ENCODE assay signal across 30 cellular contexts in the genomic region with DNA sequence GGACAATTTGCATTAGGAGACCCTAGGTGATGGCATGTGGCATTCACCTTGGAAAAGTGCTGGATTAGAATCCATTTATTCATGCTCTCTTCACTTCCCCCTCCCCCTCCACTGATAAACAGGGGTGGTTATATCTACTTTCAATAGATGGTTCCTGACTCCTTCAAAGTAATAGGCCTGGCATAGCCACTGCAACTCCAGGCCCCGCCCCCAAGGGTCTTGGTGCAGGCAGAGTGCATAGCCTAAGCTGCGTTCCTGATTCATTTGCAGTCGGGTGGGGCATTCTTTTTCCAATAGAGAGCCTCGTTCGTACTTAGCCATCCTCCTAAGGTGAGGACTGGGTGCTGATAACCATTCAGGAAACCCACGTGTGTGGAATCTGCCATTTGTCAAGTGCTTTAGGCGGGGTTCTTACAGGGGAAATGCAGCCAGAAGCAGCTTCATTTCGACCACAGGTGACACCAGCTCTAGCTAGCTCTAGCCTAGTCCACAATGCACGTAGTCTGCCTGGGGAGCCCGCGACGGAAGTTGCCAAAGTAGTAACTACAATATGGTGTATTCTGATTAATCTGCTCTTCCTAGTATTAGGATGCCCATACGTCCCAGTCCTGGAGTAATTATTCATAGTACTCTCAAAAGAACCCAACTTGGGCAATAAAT. TPM values are rescaled to one million over a fixed set of nuclear protein-coding genes. Genes with fewer than 3 reads are reported as not detected.
DNase-seq lines count a peak whose midpoint lies in the region; ATAC-seq and TF ChIP-seq lines count a peak whose summit lies in the region.
"Had no signal": no experiment of that assay in that cellular context is flagged by ENCODE, and none has a peak within 500 bp of the region (broad histone marks: within the 10 kb centered on the region; RNA-seq: fewer than 3 reads in every experiment).

No MANE protein-coding gene starts in this region.

- H3K4ac ChIP-seq in trophoblast cell (ENCODE audit: low read depth, low read length), result peak overlapping the region; percentile 37

- POLR2A ChIA-PET in activated CD4-positive, alpha-beta T cell treated with anti-CD3 and anti-CD28 coated beads, Interleukin-2, amount 10 ng/mL, durations not matched to agents 7 days and 5 days (lab: Charles Lee), result no interaction called here

- no peak overlapping the region for H2BK120ac ChIP-seq in trophoblast cell (ENCODE audit: insufficient read depth, low read length, poor library complexity)

- H3K36me3 Mint-ChIP-seq in activated CD4-positive, alpha-beta T cell treated with anti-CD3 and anti-CD28 coated beads, Interleukin-2, amount 10 ng/mL, durations not matched to agents 7 days and 5 days (ENCODE audit: low read depth), result no peaks in the 10 kb centered on the region
- peaks cover 2% of the 10 kb centered on the region for H3K36me3 Mint-ChIP-seq in endodermal cell (ENCODE audit: low read depth)
- H3K36me3 Mint-ChIP-seq: memory B cell had no signal

- no peak overlapping the region for H4K91ac ChIP-seq in trophoblast cell (ENCODE audit: low read depth, low read length)

- ATAC-seq in GM21390 (IDR thresholded peaks at IDR 0.05; ENCODE audit: unreplicated experiment), result no peak
- no peak for ATAC-seq in GM21529 (IDR thresholded peaks at IDR 0.05; ENCODE audit: unreplicated experiment)
- ATAC-seq: gastroesophageal sphincter, SK-N-SH treated with all-trans-retinoic acid at 6 μM for 48 hours had no signal

- H2BK5ac ChIP-seq in trophoblast cell (ENCODE audit: low read depth, low read length, poor library complexity), result no peak overlapping the region

- CTCF ChIA-PET in activated CD4-positive, alpha-beta T cell treated with anti-CD3 and anti-CD28 coated beads, Interleukin-2, amount 10 ng/mL, durations not matched to agents 7 days and 5 days (lab: Charles Lee), result interaction anchor here (0.6 to 1.0 kb wide), 2 partner anchors 10 to 370 kb away, joined by 3 to 4 read pairs; no protein-coding TSS in a partner anchor

- no peaks in the 10 kb centered on the region for H3K27me3 ChIP-seq in Loucy (ENCODE audit: insufficient read depth, low read length, poor library complexity, severe bottlenecking)
- no peaks in the 10 kb centered on the region for H3K27me3 ChIP-seq in endodermal cell (ENCODE audit: control insufficient read depth, insufficient read depth, low read length, poor library complexity, severe bottlenecking)
- H3K27me3 ChIP-seq in trophoblast cell (ENCODE audit: insufficient read depth, low read length), result no peaks in the 10 kb centered on the region
- H3K27me3 ChIP-seq: BE2C, gastroesophageal sphincter, uterus had no signal

- no peaks in the 10 kb centered on the region for H3F3A ChIP-seq in Loucy (ENCODE audit: low read depth)

- H3K18ac ChIP-seq in trophoblast cell (ENCODE audit: low read length), result no peak overlapping the region

- H3K4me1 ChIP-seq in Loucy (ENCODE audit: insufficient read depth, low read length, poor library complexity, severe bottlenecking) (peaks cover 75% of the 10 kb centered on the region), endodermal cell (ENCODE audit: control insufficient read depth, insufficient read depth, low read length) (peaks cover 20% of the 10 kb centered on the region), trophoblast cell (ENCODE audit: control insufficient read depth in 1 of 2, insufficient read depth in 2 of 2, low read length in 2 of 2) (peaks cover 8 to 12% of the 10 kb centered on the region in 2 experiments)
- H3K4me1 ChIP-seq: uterus had no signal

- no peak overlapping the region for H3K14ac ChIP-seq in trophoblast cell (ENCODE audit: low read length)

- H3K79me1 ChIP-seq in trophoblast cell (ENCODE audit: low read length), result no peaks in the 10 kb centered on the region

- peak overlapping the region; percentile 62 for H3K9ac ChIP-seq in Loucy (ENCODE audit: low read depth, low read length, poor library complexity, severe bottlenecking)
- H3K9ac ChIP-seq in endodermal cell (ENCODE audit: extremely low read depth, low read length, poor library complexity, severe bottlenecking), result no peak overlapping the region
- H3K9ac ChIP-seq in trophoblast cell (ENCODE audit: low read length), result no peak overlapping the region

- H2AFZ ChIP-seq in Loucy (ENCODE audit: low read length), result no peak overlapping the region
- H2AFZ ChIP-seq in trophoblast cell (ENCODE audit: insufficient read depth, low read length, poor library complexity), result no peak overlapping the region

- H3K4me3 ChIP-seq in Loucy (ENCODE audit: low read length, poor library complexity, severe bottlenecking) (peak overlapping the region; percentile 34), endodermal cell (ENCODE audit: low read length) (no peak overlapping the region), trophoblast cell (ENCODE audit: low read depth, low read length) (no peak overlapping the region)
- H3K4me3 ChIP-seq: gastroesophageal sphincter, thoracic aorta, uterus had no signal

- H3K23ac ChIP-seq in trophoblast cell (ENCODE audit: low read length), result no peak overlapping the region

- H3K79me2 ChIP-seq in Loucy (ENCODE audit: insufficient read depth, low read length), result peaks cover 98% of the 10 kb centered on the region
- H3K79me2 ChIP-seq in trophoblast cell (ENCODE audit: control insufficient read depth, insufficient read depth, low read length, poor library complexity), result no peaks in the 10 kb centered on the region

- WGBS in endodermal cell (ENCODE audit: insufficient coverage in 1 of 2, insufficient read length in 1 of 2), 2 experiments, result 66 to 68% methylated on average over 10 to 13 of the region's 13 CpGs
- no CpG with 5 or more reads among the region's 13 CpGs for WGBS in trophoblast cell (ENCODE audit: extremely low coverage, insufficient coverage, insufficient read length)

- no peaks in the 10 kb centered on the region for H3K9me3 ChIP-seq in Loucy (ENCODE audit: insufficient read depth, low read depth, low read length)
- no peaks in the 10 kb centered on the region for H3K9me3 ChIP-seq in endodermal cell (ENCODE audit: control insufficient read depth, low read length)
- no peaks in the 10 kb centered on the region for H3K9me3 ChIP-seq in trophoblast cell (ENCODE audit: insufficient read depth, low read depth, low read length)
- H3K9me3 ChIP-seq: BE2C, gastroesophageal sphincter, thoracic aorta, uterus had no signal

- H3K4me2 ChIP-seq in Loucy (ENCODE audit: low read depth, low read length, poor library complexity, severe bottlenecking), result peak overlapping the region; percentile 63
- no peak overlapping the region for H3K4me2 ChIP-seq in trophoblast cell (ENCODE audit: low read length)

- H2BK12ac ChIP-seq in trophoblast cell (ENCODE audit: low read length), result no peak overlapping the region

- no peak for TF ChIP-seq CTCF in Loucy (conservative IDR thresholded peaks at IDR 0.05; ENCODE audit: low read length)
- TF ChIP-seq CTCF in endodermal cell (conservative IDR thresholded peaks at IDR 0.05), result no peak

- H4K20me1 ChIP-seq in Loucy (ENCODE audit: insufficient read depth, low read length, poor library complexity, severe bottlenecking), result peaks cover 42% of the 10 kb centered on the region

- H3K4me3 Mint-ChIP-seq in activated CD4-positive, alpha-beta T cell treated with anti-CD3 and anti-CD28 coated beads, Interleukin-2, amount 10 ng/mL, durations not matched to agents 7 days and 5 days, result no peak overlapping the region
- no peak overlapping the region for H3K4me3 Mint-ChIP-seq in endodermal cell
- H3K4me3 Mint-ChIP-seq: memory B cell; stimulated activated naive CD8-positive, alpha-beta T cell treated with anti-CD3 and anti-CD28 coated beads, Interleukin-15, Interleukin-2, amounts not matched to agents 100 ng/mL and 50 ng/mL, for 24 hours had no signal

- H3K9me3 Mint-ChIP-seq in activated CD4-positive, alpha-beta T cell treated with anti-CD3 and anti-CD28 coated beads, Interleukin-2, amount 10 ng/mL, durations not matched to agents 7 days and 5 days, result no peaks in the 10 kb centered on the region
- H3K9me3 Mint-ChIP-seq in endodermal cell, result no peaks in the 10 kb centered on the region
- H3K9me3 Mint-ChIP-seq: memory B cell; stimulated activated naive CD8-positive, alpha-beta T cell treated with anti-CD3 and anti-CD28 coated beads, Interleukin-15, Interleukin-2, amounts not matched to agents 100 ng/mL and 50 ng/mL, for 24 hours had no signal

- no peak overlapping the region for H4K8ac ChIP-seq in trophoblast cell (ENCODE audit: low read depth, low read length)

- no peak overlapping the region for H4K12ac ChIP-seq in trophoblast cell (ENCODE audit: low read depth, low read length)

- no peak for DNase-seq in activated CD4-positive, alpha-beta T cell treated with anti-CD3 and anti-CD28 coated beads, Interleukin-2, amount 10 ng/mL, durations not matched to agents 7 days and 5 days
- DNase-seq in activated CD4-positive, alpha-beta T cell treated with anti-CD3 and anti-CD28 coated beads, Interleukin-2, amount 50 U/mL, for 48 hours, result no peak
- DNase-seq in endodermal cell, result peak; percentile 85
- DNase-seq in trophoblast cell, result no peak
- no peak for DNase-seq in stimulated activated CD4-positive, alpha-beta T cell treated with anti-CD3 and anti-CD28 coated beads, Interleukin-2, amount 100 ng/mL, for 24 hours
- DNase-seq: activated CD4-positive, alpha-beta T cell treated with anti-CD3 and anti-CD28 coated beads, Interleukin-2, amount 50 U/mL, for 4 hours; activated effector memory CD4-positive, alpha-beta T cell treated with Interleukin-2 at 50 U/mL for 16 hours; BE2C; DMS53; hippocampal formation; KBM-7; NCI-H1417; NCI-H2107; NCI-H446 treated with DMSO at 0.1 percent for 48 hours; nucleus accumbens; uterus had no signal

- no peak overlapping the region for H3K27ac ChIP-seq in endodermal cell (ENCODE audit: low read depth, low read length)
- H3K27ac ChIP-seq in trophoblast cell (ENCODE audit: low read depth, low read length), result no peak overlapping the region
- H3K27ac ChIP-seq: gastroesophageal sphincter, thoracic aorta, uterus had no signal

- no peak overlapping the region for H2AK5ac ChIP-seq in trophoblast cell (ENCODE audit: low read length)

- peaks cover 55% of the 10 kb centered on the region for H3K4me1 Mint-ChIP-seq in activated CD4-positive, alpha-beta T cell treated with anti-CD3 and anti-CD28 coated beads, Interleukin-2, amount 10 ng/mL, durations not matched to agents 7 days and 5 days
- peaks cover 64% of the 10 kb centered on the region for H3K4me1 Mint-ChIP-seq in endodermal cell

- H3K27ac Mint-ChIP-seq in activated CD4-positive, alpha-beta T cell treated with anti-CD3 and anti-CD28 coated beads, Interleukin-2, amount 10 ng/mL, durations not matched to agents 7 days and 5 days, result peak overlapping the region; percentile 71
- H3K27ac Mint-ChIP-seq in endodermal cell, result peak overlapping the region; percentile 45
- H3K27ac Mint-ChIP-seq: memory B cell; stimulated activated naive CD8-positive, alpha-beta T cell treated with anti-CD3 and anti-CD28 coated beads, Interleukin-15, Interleukin-2, amounts not matched to agents 100 ng/mL and 50 ng/mL, for 24 hours had no signal

- H3K27me3 Mint-ChIP-seq in activated CD4-positive, alpha-beta T cell treated with anti-CD3 and anti-CD28 coated beads, Interleukin-2, amount 10 ng/mL, durations not matched to agents 7 days and 5 days, result no peaks in the 10 kb centered on the region
- H3K27me3 Mint-ChIP-seq in endodermal cell (ENCODE audit: insufficient read depth), result no peaks in the 10 kb centered on the region
- H3K27me3 Mint-ChIP-seq: memory B cell; stimulated activated naive CD8-positive, alpha-beta T cell treated with anti-CD3 and anti-CD28 coated beads, Interleukin-15, Interleukin-2, amounts not matched to agents 100 ng/mL and 50 ng/mL, for 24 hours had no signal

- no peaks in the 10 kb centered on the region for H3K9me2 ChIP-seq in Loucy (replicated peaks; ENCODE audit: low read depth, low read length)

- H3K36me3 ChIP-seq in Loucy (ENCODE audit: insufficient read depth, low read length), result no peaks in the 10 kb centered on the region; the same call in 1 of the 2 replicates
- no peaks in the 10 kb centered on the region for H3K36me3 ChIP-seq in endodermal cell (ENCODE audit: control insufficient read depth, insufficient read depth, low read length)
- H3K36me3 ChIP-seq in trophoblast cell (ENCODE audit: control insufficient read depth in 1 of 2, insufficient read depth in 2 of 2, low read length in 2 of 2), result no peaks in the 10 kb centered on the region
- H3K36me3 ChIP-seq: gastroesophageal sphincter, thoracic aorta, uterus had no signal

RNA-seq across cellular contexts. Expression of a gene that starts 11.1 kb away (rescaled TPM):
- total RNA-seq in activated CD4-positive, alpha-beta T cell treated with anti-CD3 and anti-CD28 coated beads, Interleukin-2, amount 10 ng/mL, durations not matched to agents 7 days and 5 days, result 10 to 100 TPM; 30.5 to 31.3 TPM
- 10 to 100 TPM; 45.4 to 46.5 TPM for total RNA-seq in endodermal cell
- 41.5 TPM for polyA plus RNA-seq in endodermal cell (2013, experiment 1 of 2)
- 38.4 TPM for polyA plus RNA-seq in endodermal cell (2013, experiment 2 of 2)
- 13.1 and 13.4 TPM in 2 replicates for polyA plus RNA-seq in trophoblast cell (2013)

RNA-seq across cellular contexts. Expression of a gene that starts 25.6 kb away (rescaled TPM):
- not detected for total RNA-seq in activated CD4-positive, alpha-beta T cell treated with anti-CD3 and anti-CD28 coated beads, Interleukin-2, amount 10 ng/mL, durations not matched to agents 7 days and 5 days
- not detected for total RNA-seq in endodermal cell
- not detected for polyA plus RNA-seq in endodermal cell (2013, experiment 1 of 2)
- 0.29 TPM for polyA plus RNA-seq in endodermal cell (2013, experiment 2 of 2)
- polyA plus RNA-seq in trophoblast cell (2013), result 0.07 TPM in 1 of 2 replicates, not detected in the other
- total RNA-seq: dermis microvascular lymphatic vessel endothelial cell; fibroblast of lung; G401; gastroesophageal sphincter; HT-29; pulmonary artery endothelial cell; T-helper 2 cell treated with Interferon-gamma antibody and Interleukin-4, amounts not matched to agents 100 ng/mL and 5 ng/mL, for 36 hours; thoracic aorta; uterus had no signal
- polyA plus RNA-seq: fibroblast of lung had no signal

RNA-seq across cellular contexts. Expression of a gene that starts 57.4 kb away (rescaled TPM):
- 1 to 10 TPM; 1.4 to 1.6 TPM for total RNA-seq in activated CD4-positive, alpha-beta T cell treated with anti-CD3 and anti-CD28 coated beads, Interleukin-2, amount 10 ng/mL, durations not matched to agents 7 days and 5 days
- total RNA-seq in endodermal cell, result 1 to 10 TPM; 1.5 to 1.8 TPM
- 8.0 TPM for polyA plus RNA-seq in endodermal cell (2013, experiment 1 of 2)
- polyA plus RNA-seq in endodermal cell (2013, experiment 2 of 2), result 6.2 TPM
- polyA plus RNA-seq in trophoblast cell (2013), result 22.4 and 23.4 TPM in 2 replicates

RNA-seq across cellular contexts. Expression of a gene that starts 59.4 kb away (rescaled TPM):
- 10 to 100 TPM; 37.1 to 41.6 TPM for total RNA-seq in activated CD4-positive, alpha-beta T cell treated with anti-CD3 and anti-CD28 coated beads, Interleukin-2, amount 10 ng/mL, durations not matched to agents 7 days and 5 days
- total RNA-seq in endodermal cell, result 10 to 100 TPM; 28.5 to 31.1 TPM
- 6.1 TPM for polyA plus RNA-seq in endodermal cell (2013, experiment 1 of 2)
- 6.0 TPM for polyA plus RNA-seq in endodermal cell (2013, experiment 2 of 2)
- polyA plus RNA-seq in trophoblast cell (2013), result 11.1 and 11.6 TPM in 2 replicates
